In the genomic region with DNA sequence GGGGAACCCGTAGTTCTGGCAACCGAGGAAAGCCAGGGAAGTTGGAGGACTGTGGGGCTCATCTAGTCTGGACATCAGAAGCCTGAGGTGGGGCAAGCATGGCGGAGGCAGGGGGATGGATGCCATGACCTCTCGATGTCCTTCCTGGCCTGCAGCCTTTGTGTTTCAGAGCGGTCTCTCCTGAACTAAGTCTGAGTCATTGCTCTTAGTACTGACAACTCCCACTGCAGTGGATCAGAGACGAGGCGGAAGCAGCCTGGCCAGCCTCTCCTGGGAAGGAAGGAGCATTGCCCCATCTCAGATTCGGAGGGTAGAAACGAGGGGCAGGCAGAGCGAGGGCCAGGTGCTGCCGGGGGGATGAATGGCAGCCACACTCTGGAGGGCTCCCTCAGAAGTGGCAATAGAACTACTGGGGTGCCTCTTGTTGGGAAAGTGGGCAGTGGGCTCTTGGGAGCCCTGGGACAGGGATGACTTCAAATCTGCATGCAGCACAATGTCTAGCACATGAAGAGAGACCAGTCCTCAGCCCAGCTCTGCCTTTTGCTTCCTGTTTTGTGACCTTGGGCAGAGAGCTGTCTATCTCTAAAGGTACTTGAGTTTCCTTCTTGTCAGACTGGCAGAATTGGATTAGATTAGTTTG, we compare ENCODE assay signal across 17 cellular contexts. TPM values are rescaled to one million over a fixed set of nuclear protein-coding genes. Genes with fewer than 3 reads are reported as not detected.
DNase-seq lines count a peak whose midpoint lies in the region; ATAC-seq, FAIRE-seq and TF ChIP-seq lines count a peak whose summit lies in the region.
"Had no signal": no experiment of that assay in that cellular context is flagged by ENCODE, and none has a peak within 500 bp of the region (broad histone marks: within the 10 kb centered on the region; RNA-seq: fewer than 3 reads in every experiment).

No MANE protein-coding gene starts in this region.

- peaks cover 29% of the 10 kb centered on the region for H3K4me1 ChIP-seq in osteoblast (ENCODE audit: insufficient read depth, low read length)

- H3K27me3 ChIP-seq in osteoblast (ENCODE audit: insufficient read depth, low read length), result peaks cover 12% of the 10 kb centered on the region
- H3K27me3 ChIP-seq: right atrium auricular region, testis had no signal

- H4K20me1 ChIP-seq in osteoblast (ENCODE audit: insufficient read depth, low read length), result no peaks in the 10 kb centered on the region

- TF ChIP-seq POLR2A in H54 (IDR thresholded peaks at IDR 0.05; ENCODE audit: low read depth, low read length), result no peak

- no peak for FAIRE-seq in H54 (lab: Jason Lieb, UNC)
- FAIRE-seq: D721Med, keratinocyte had no signal

- peak; percentile 96 for DNase-seq in H54 (ENCODE audit: insufficient read length, low spot score)
- DNase-seq in NOMO-1 treated with dmso at 0.1 percent for 144 hours (lab: John Stamatoyannopoulos, UW; ENCODE audit: unreplicated experiment), result peak; percentile 37
- DNase-seq in cardiac fibroblast (ENCODE audit: low read depth in 2 of 2), result peak; percentile 77 to 83
- DNase-seq in osteoblast (ENCODE audit: insufficient read length, low spot score, missing footprints), result peak; percentile 99
- DNase-seq in DMS114 treated with DMSO at 0.1 percent for 48 hours (lab: John Stamatoyannopoulos, UW; ENCODE audit: unreplicated experiment), result no peak
- no peak for DNase-seq in NCI-H524 (lab: John Stamatoyannopoulos, UW)
- no peak for DNase-seq in effector CD8-positive, alpha-beta T cell (lab: John Stamatoyannopoulos, UW)
- DNase-seq: activated T-cell treated with anti-CD3 and anti-CD28 coated beads, Interleukin-2, amount 50 U/mL, for 72 hours; KG1; Peyer's patch; testis had no signal

- peak overlapping the region; percentile 18 for H3K27ac ChIP-seq in osteoblast (ENCODE audit: low read depth, low read length)
- H3K27ac ChIP-seq: esophagus muscularis mucosa, Peyer's patch, right atrium auricular region, testis had no signal

- H2AFZ ChIP-seq in osteoblast (ENCODE audit: low read length), result peak overlapping the region; percentile 63

- H3K79me2 ChIP-seq in osteoblast (ENCODE audit: insufficient read depth, low read length), result no peaks in the 10 kb centered on the region

- H3K9me3 ChIP-seq in osteoblast (ENCODE audit: low read depth, low read length), result no peaks in the 10 kb centered on the region
- H3K9me3 ChIP-seq: esophagus muscularis mucosa, Peyer's patch, right atrium auricular region, testis had no signal

- no peak overlapping the region for H3K4me3 ChIP-seq in cardiac fibroblast (replicated peaks in 1 of 2; ENCODE audit: low read depth in 2 of 2, low read length in 2 of 2)
- no peak overlapping the region for H3K4me3 ChIP-seq in osteoblast (ENCODE audit: insufficient read depth, low read length)
- H3K4me3 ChIP-seq: esophagus muscularis mucosa, Peyer's patch, right atrium auricular region, testis had no signal

- TF ChIP-seq CTCF in cardiac fibroblast (IDR thresholded peaks at IDR 0.05; ENCODE audit: low read depth, low read length) (no peak), osteoblast (IDR thresholded peaks at IDR 0.05; ENCODE audit: extremely low read depth, low read depth, low read length) (no peak)

- peak overlapping the region; percentile 46 for H3K4me2 ChIP-seq in osteoblast (ENCODE audit: insufficient read depth, low read length)

- no peaks in the 10 kb centered on the region for H3K36me3 ChIP-seq in osteoblast (ENCODE audit: insufficient read depth, low read length)
- H3K36me3 ChIP-seq: esophagus muscularis mucosa, Peyer's patch, right atrium auricular region had no signal

- ATAC-seq in HG03354 (IDR thresholded peaks at IDR 0.05; ENCODE audit: poor library complexity, severe bottlenecking, unreplicated experiment), result no peak
- ATAC-seq: activated T-cell treated with anti-CD3 and anti-CD28 coated beads, Interleukin-2, amount 50 U/mL, for 72 hours; WTC11 had no signal

RNA-seq across cellular contexts. Expression of a gene that starts 3.6 kb away (rescaled TPM):
- under 0.01 TPM in 1 of 2 replicates, not detected in the other for total RNA-seq in osteoblast

RNA-seq across cellular contexts. Expression of a gene that starts 29.3 kb away (rescaled TPM):
- 1,279 and 1,302 TPM in 2 replicates for total RNA-seq in osteoblast

RNA-seq across cellular contexts. Expression of a gene that starts 31.9 kb away (rescaled TPM):
- total RNA-seq in osteoblast, result 5.8 and 7.4 TPM in 2 replicates

Comparison
In these comparisons a context has a peak if more than half of its experiments do, and no peak if none do; other contexts are left out.
1. DNase-seq: peak in H54 (single experiment), NOMO-1 treated with dmso at 0.1 percent for 144 hours (single experiment), cardiac fibroblast (2 of 2) and osteoblast (single experiment); none in DMS114 treated with DMSO at 0.1 percent for 48 hours (single experiment), NCI-H524 (0 of 2) and effector CD8-positive, alpha-beta T cell (single experiment).